Comparison of ENCODE assay signal across 14 cellular contexts in genomic region chr11:130666781-130667251, GRCh38.
DNase-seq lines count a peak whose midpoint lies in the region; ATAC-seq and TF ChIP-seq lines count a peak whose summit lies in the region.
"Had no signal": no experiment of that assay in that cellular context is flagged by ENCODE, and none has a peak within 500 bp of the region (broad histone marks: within the 10 kb centered on the region; RNA-seq: fewer than 3 reads in every experiment).

No MANE protein-coding gene starts in this region.

- CTCF ChIA-PET in SK-N-SH (lab: Yijun Ruan, JAX), result no interaction called here

- 44% methylated on average over 1 of the region's 1 CpG for WGBS in SK-N-SH (ENCODE audit: low lambda C conversion rate)
- 81% methylated on average over 1 of the region's 1 CpG for WGBS in hepatocyte (ENCODE audit: low lambda C conversion rate, missing lambda C conversion rate)

- no peak for TF ChIP-seq CTCF in left ventricle myocardium inferior (IDR thresholded peaks at IDR 0.05; ENCODE audit: borderline replicate concordance)
- peak; percentile 27 for TF ChIP-seq CTCF in SK-N-SH (IDR thresholded peaks at IDR 0.05)
- TF ChIP-seq CTCF in fibroblast of villous mesenchyme (IDR thresholded peaks at IDR 0.05; ENCODE audit: insufficient read depth, low read depth, low read length), result peak; percentile 26
- TF ChIP-seq CTCF in hepatocyte (IDR thresholded peaks at IDR 0.05; ENCODE audit: poor library complexity), result no peak

- H3K4me1 ChIP-seq in left ventricle myocardium inferior, result peaks cover 12% of the 10 kb centered on the region
- H3K4me1 ChIP-seq in SK-N-SH (ENCODE audit: control insufficient read depth in 1 of 2, insufficient read depth in 2 of 2, low read depth in 1 of 2, low read length in 1 of 2), result peaks cover 0 to 2% of the 10 kb centered on the region in 2 experiments; a peak in 1 of 4 replicates
- no peaks in the 10 kb centered on the region for H3K4me1 ChIP-seq in hepatocyte (ENCODE audit: insufficient read depth)
- H3K4me1 ChIP-seq: uterus had no signal

- H3K9ac ChIP-seq in SK-N-SH, result no peak overlapping the region

- H4K20me1 ChIP-seq in SK-N-SH (ENCODE audit: insufficient read depth), result no peaks in the 10 kb centered on the region
- H4K20me1 ChIP-seq in hepatocyte (ENCODE audit: insufficient read depth, poor library complexity, severe bottlenecking), result no peaks in the 10 kb centered on the region

- DNase-seq in left ventricle myocardium superior (no peak), left ventricle myocardium inferior (no peak), SK-N-SH (no peak), fibroblast of villous mesenchyme (ENCODE audit: low read depth) (peak; percentile 28), superior temporal gyrus (ENCODE audit: extremely low spot score) (peak; percentile 37), hepatocyte (ENCODE audit: low spot score) (no peak)
- DNase-seq in central memory CD4-positive, alpha-beta T cell, result no peak
- DNase-seq: activated CD4-positive, alpha-beta memory T cell treated with anti-CD3 and anti-CD28 coated beads for 36 hours; midbrain; NCI-H1436; NCI-H524; T1000; uterus had no signal

- H3F3A ChIP-seq in SK-N-SH (replicated peaks; ENCODE audit: insufficient read depth), result peaks cover 3% of the 10 kb centered on the region

- peak; percentile 22 for ATAC-seq in left ventricle myocardium superior
- no peak for ATAC-seq in GM21447 (IDR thresholded peaks at IDR 0.05; ENCODE audit: unreplicated experiment)

- H3K9me2 ChIP-seq in SK-N-SH (no peaks in the 10 kb centered on the region), hepatocyte (replicated peaks; ENCODE audit: insufficient read depth) (no peaks in the 10 kb centered on the region)

- H3K9me3 ChIP-seq in left ventricle myocardium inferior (replicated peaks) (no peaks in the 10 kb centered on the region), SK-N-SH (no peaks in the 10 kb centered on the region), hepatocyte (ENCODE audit: low read depth) (no peaks in the 10 kb centered on the region)
- H3K9me3 ChIP-seq: uterus had no signal

- H2AFZ ChIP-seq in SK-N-SH (ENCODE audit: low read depth), result no peak overlapping the region
- no peak overlapping the region for H2AFZ ChIP-seq in hepatocyte

- POLR2A ChIA-PET in SK-N-SH (lab: Yijun Ruan, JAX), result no interaction called here

- intact Hi-C loops in left ventricle myocardium superior (cut with micrococcal nuclease) (no loop called here), left ventricle myocardium inferior (cut with micrococcal nuclease) (no loop called here)

- TF ChIP-seq EP300 in SK-N-SH (IDR thresholded peaks at IDR 0.05; ENCODE audit: borderline replicate concordance in 1 of 2, low read depth in 1 of 2, low read length in 1 of 2), result no peak

- TF ChIP-seq RAD21 in SK-N-SH (IDR thresholded peaks at IDR 0.05; ENCODE audit: low read length), result peak; percentile 31

- H3K36me3 ChIP-seq in left ventricle myocardium inferior, result no peaks in the 10 kb centered on the region
- H3K36me3 ChIP-seq in SK-N-SH (replicated peaks in 1 of 2; ENCODE audit: control insufficient read depth in 1 of 2, insufficient read depth in 2 of 2, low read length in 1 of 2), result no peaks in the 10 kb centered on the region
- H3K36me3 ChIP-seq in hepatocyte (replicated peaks; ENCODE audit: insufficient read depth, low read depth), result no peaks in the 10 kb centered on the region
- H3K36me3 ChIP-seq: uterus had no signal

- no peaks in the 10 kb centered on the region for H3K27me3 ChIP-seq in left ventricle myocardium inferior (ENCODE audit: low read depth)
- no peaks in the 10 kb centered on the region for H3K27me3 ChIP-seq in SK-N-SH (ENCODE audit: insufficient read depth)
- no peaks in the 10 kb centered on the region for H3K27me3 ChIP-seq in hepatocyte
- H3K27me3 ChIP-seq: uterus had no signal

- H3K79me2 ChIP-seq in SK-N-SH (ENCODE audit: insufficient read depth) (no peaks in the 10 kb centered on the region), hepatocyte (no peaks in the 10 kb centered on the region)

- H3K27ac ChIP-seq in left ventricle myocardium inferior (replicated peaks) (no peak overlapping the region), SK-N-SH (ENCODE audit: low read depth in 2 of 2, low read length in 1 of 2) (no peak overlapping the region), hepatocyte (no peak overlapping the region)
- H3K27ac ChIP-seq: uterus had no signal

- H3K4me3 ChIP-seq in left ventricle myocardium inferior (no peak overlapping the region), SK-N-SH (ENCODE audit: low read depth in 2 of 2, low read length in 1 of 2) (no peak overlapping the region), fibroblast of villous mesenchyme (ENCODE audit: low read depth, low read length) (no peak overlapping the region), hepatocyte (no peak overlapping the region)
- H3K4me3 ChIP-seq: uterus had no signal

- H3K4me2 ChIP-seq in SK-N-SH (no peak overlapping the region), hepatocyte (no peak overlapping the region)

TF ChIP-seq in SK-N-SH, 30 proteins besides CTCF, POLR2A, EP300 and RAD21:
- peak; percentile 24; the same call in 1 of the 2 replicates for TF ChIP-seq SMC3 (IDR thresholded peaks at IDR 0.05; ENCODE audit: low read depth, low read length)
- TF ChIP-seq TCF12 (IDR thresholded peaks at IDR 0.05), result no peak

Comparison
In these comparisons a context has a peak if more than half of its experiments do, and no peak if none do; other contexts are left out.
1. DNase-seq: peak in fibroblast of villous mesenchyme (single experiment) and superior temporal gyrus (single experiment); none in left ventricle myocardium superior (single experiment), left ventricle myocardium inferior (single experiment), SK-N-SH (single experiment), hepatocyte (single experiment) and central memory CD4-positive, alpha-beta T cell (single experiment).
2. CTCF ChIP-seq: peak in SK-N-SH (single experiment) and fibroblast of villous mesenchyme (single experiment); none in left ventricle myocardium inferior (single experiment) and hepatocyte (single experiment).